Comparison of ENCODE assay signal across 21 cellular contexts in the genomic region with DNA sequence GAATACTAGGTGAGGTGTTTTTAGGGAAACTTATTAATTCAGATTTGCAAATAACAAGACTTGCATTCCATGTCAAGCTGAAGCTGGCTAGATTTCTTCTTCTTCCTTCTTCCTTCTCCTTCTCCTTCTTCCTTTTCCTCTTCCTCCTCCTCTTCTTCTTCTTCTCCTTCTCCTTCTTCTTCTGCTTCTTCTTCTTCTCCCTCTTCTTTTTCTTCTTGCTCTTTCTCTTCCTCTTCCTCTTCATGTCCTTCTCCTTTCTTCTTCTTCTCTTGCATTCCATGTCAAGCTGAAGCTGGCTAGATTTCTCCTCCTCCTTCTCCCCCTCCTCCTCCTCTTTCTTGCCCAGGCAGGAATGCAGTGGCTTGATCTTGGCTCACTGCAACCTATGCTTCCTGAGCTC.
DNase-seq lines count a peak whose midpoint lies in the region; ATAC-seq, FAIRE-seq and TF ChIP-seq lines count a peak whose summit lies in the region.
"Had no signal": no experiment of that assay in that cellular context is flagged by ENCODE, and none has a peak within 500 bp of the region (broad histone marks: within the 10 kb centered on the region; RNA-seq: fewer than 3 reads in every experiment).

No MANE protein-coding gene starts in this region.

- H3K27me3 ChIP-seq in HepG2 (ENCODE audit: control insufficient read depth in 1 of 2, insufficient read depth in 2 of 2, low read length in 2 of 2) (no peaks in the 10 kb centered on the region), right lobe of liver (no peaks in the 10 kb centered on the region), GM12878 (replicated peaks in 1 of 2; ENCODE audit: control insufficient read depth in 2 of 2, insufficient read depth in 2 of 2, low read length in 1 of 2) (no peaks in the 10 kb centered on the region)
- H3K27me3 ChIP-seq: BLaER1 had no signal

- H4K20me1 ChIP-seq in HepG2 (ENCODE audit: insufficient read depth, low read length) (no peaks in the 10 kb centered on the region), GM12878 (ENCODE audit: control insufficient read depth, insufficient read depth) (no peaks in the 10 kb centered on the region)
- H4K20me1 ChIP-seq: BLaER1 had no signal

- BruUV-seq in HepG2 (replicated peaks; lab: Mats Ljungman, UMichigan), result no TSS peak
- no TSS peak for BruUV-seq in GM12878 (replicated peaks; lab: Mats Ljungman, UMichigan)

- CTCF ChIA-PET in HepG2 (lab: Yijun Ruan, JAX; ENCODE audit: low intra/inter-chr PET ratio, low total read pairs), result no interaction called here
- CTCF ChIA-PET in GM12878 (lab: Yijun Ruan, JAX), result no interaction called here

- ATAC-seq in HepG2 (no peak), right lobe of liver (no peak), GM12878 (no peak)
- ATAC-seq: CD8-positive, alpha-beta T cell; GM23338; HCT116 had no signal

- no peak overlapping the region for H3K4me2 ChIP-seq in HepG2 (ENCODE audit: low read depth, low read length)
- H3K4me2 ChIP-seq in GM12878 (ENCODE audit: control insufficient read depth, insufficient read depth), result no peak overlapping the region
- H3K4me2 ChIP-seq: BLaER1, GM23338 had no signal

- H3K36me3 ChIP-seq in HepG2 (replicated peaks in 1 of 2; ENCODE audit: control insufficient read depth in 1 of 2, insufficient read depth in 2 of 2, low read length in 2 of 2), result no peaks in the 10 kb centered on the region
- H3K36me3 ChIP-seq in right lobe of liver, result no peaks in the 10 kb centered on the region
- H3K36me3 ChIP-seq in GM12878 (ENCODE audit: control insufficient read depth in 2 of 2, insufficient read depth in 2 of 2, low read length in 1 of 2), result no peaks in the 10 kb centered on the region
- H3K36me3 ChIP-seq: BLaER1 had no signal

- in situ Hi-C loops in HepG2 (cut with HindIII; ENCODE audit: extremely low pct_ligation_motif_present, low pct_unique_long_range_greater_than_20kb) (no loop called here), GM12878 (cut with MboI) (no loop called here)

- TF ChIP-seq EP300 in HepG2 (IDR thresholded peaks at IDR 0.05; ENCODE audit: low read depth in 2 of 2, low read length in 2 of 2) (no peak), HepG2 (CRISPR knock-in tag; IDR thresholded peaks at IDR 0.05; ENCODE audit: borderline replicate concordance) (no peak), GM12878 (IDR thresholded peaks at IDR 0.05; ENCODE audit: borderline replicate concordance in 1 of 2, control insufficient read depth in 1 of 2, low read depth in 2 of 2, low read length in 2 of 2) (no peak)

- H3K4me1 ChIP-seq in HepG2 (ENCODE audit: insufficient read depth, low read length), result no peaks in the 10 kb centered on the region
- no peaks in the 10 kb centered on the region for H3K4me1 ChIP-seq in right lobe of liver
- no peaks in the 10 kb centered on the region for H3K4me1 ChIP-seq in GM12878 (ENCODE audit: control insufficient read depth, insufficient read depth, low read length)
- H3K4me1 ChIP-seq: BLaER1, Caco-2 had no signal

- POLR2A ChIA-PET in HepG2 (lab: Yijun Ruan, JAX) (no interaction called here), GM12878 (lab: Charles Lee) (no interaction called here)

- H3K27ac ChIP-seq in HepG2 (ENCODE audit: extremely low read length, insufficient read depth, low read length) (no peak overlapping the region), right lobe of liver (no peak overlapping the region), GM12878 (ENCODE audit: control insufficient read depth, insufficient read depth) (no peak overlapping the region)
- H3K27ac ChIP-seq: BLaER1, C4-2B had no signal

- SMC1A ChIA-PET in GM12878 (lab: Charles Lee; ENCODE audit: uncharacterized antibody, unreplicated experiment), result no interaction called here

- FAIRE-seq in HepG2 (lab: Jason Lieb, UNC) (no peak), GM12878 (lab: Jason Lieb, UNC) (no peak)
- FAIRE-seq: GM12892 had no signal

- no peak for TF ChIP-seq POLR2A in HepG2 (IDR thresholded peaks at IDR 0.05; ENCODE audit: insufficient read depth in 1 of 2, low read depth in 2 of 2, low read length in 2 of 2)
- TF ChIP-seq POLR2A in right lobe of liver (IDR thresholded peaks at IDR 0.05), result no peak
- no peak for TF ChIP-seq POLR2A in GM12878 (IDR thresholded peaks at IDR 0.05; ENCODE audit: low read depth, low read length)

- H3K4me3 ChIP-seq in HepG2 (replicated peaks in 1 of 3; ENCODE audit: insufficient read depth in 1 of 3, low read depth in 2 of 3, low read length in 3 of 3), result no peak overlapping the region
- H3K4me3 ChIP-seq in right lobe of liver, result no peak overlapping the region
- H3K4me3 ChIP-seq in GM12878, result no peak overlapping the region
- no peak overlapping the region for H3K4me3 ChIP-seq in fibroblast of pulmonary artery (replicated peaks; ENCODE audit: low read depth, low read length)
- H3K4me3 ChIP-seq: BLaER1, GM23338 had no signal

- DNase-seq in HepG2 (ENCODE audit: low spot score), result no peak
- DNase-seq in right lobe of liver, result no peak
- DNase-seq in EL, result peak; percentile 4
- no peak for DNase-seq in GM12878 (ENCODE audit: low read depth, low spot score)
- DNase-seq in fibroblast of pulmonary artery (ENCODE audit: low read depth), result peak; percentile 14
- DNase-seq in GM19238 (ENCODE audit: insufficient read length, low spot score), result no peak
- DNase-seq in NCI-H1105 (lab: John Stamatoyannopoulos, UW), result no peak
- no peak for DNase-seq in stimulated activated CD8-positive, alpha-beta memory T cell treated with anti-CD3 and anti-CD28 coated beads, Interleukin-4, amount 100 ng/mL, for 48 hours
- DNase-seq: Caco-2; CD4-positive, CD25-positive, alpha-beta regulatory T cell; CD8-positive, alpha-beta T cell; DMS153; DND-41; GF-D8; H9; HFFc6 had no signal

- H3K9me3 ChIP-seq in HepG2 (ENCODE audit: low read length), result peaks cover 91% of the 10 kb centered on the region
- H3K9me3 ChIP-seq in right lobe of liver, result no peaks in the 10 kb centered on the region
- H3K9me3 ChIP-seq in GM12878 (replicated peaks; ENCODE audit: control insufficient read depth, insufficient read depth, low read length), result no peaks in the 10 kb centered on the region; the same call in 2 of the 3 replicates
- H3K9me3 ChIP-seq: BLaER1, Caco-2 had no signal

- H3K79me2 ChIP-seq in HepG2 (ENCODE audit: insufficient read depth, low read length), result no peaks in the 10 kb centered on the region
- H3K79me2 ChIP-seq in GM12878 (ENCODE audit: control insufficient read depth, insufficient read depth, low read length), result no peaks in the 10 kb centered on the region

- no peak overlapping the region for H2AFZ ChIP-seq in HepG2 (ENCODE audit: low read length)
- H2AFZ ChIP-seq in GM12878 (ENCODE audit: control insufficient read depth, low read depth, low read length), result no peak overlapping the region
- H2AFZ ChIP-seq: GM23338 had no signal

- H3K9ac ChIP-seq in HepG2 (ENCODE audit: insufficient read depth, low read depth, low read length) (no peak overlapping the region), GM12878 (ENCODE audit: control insufficient read depth, insufficient read depth, low read length) (no peak overlapping the region)
- H3K9ac ChIP-seq: BLaER1 had no signal

- no peak for TF ChIP-seq CTCF in HepG2 (CRISPR knock-in tag; IDR thresholded peaks at IDR 0.05)
- no peak for TF ChIP-seq CTCF in right lobe of liver (IDR thresholded peaks at IDR 0.05)
- no peak for TF ChIP-seq CTCF in GM12878 (IDR thresholded peaks at IDR 0.05 in 2 of 3, conservative IDR thresholded peaks at IDR 0.05 in 1 of 3; ENCODE audit: control insufficient read depth in 2 of 3, extremely low read depth in 1 of 3, insufficient read depth in 1 of 3, low read depth in 3 of 3, low read length in 3 of 3)
- no peak for TF ChIP-seq CTCF in fibroblast of pulmonary artery (IDR thresholded peaks at IDR 0.05; ENCODE audit: low read length, missing control alignments)

- intact Hi-C loops in HepG2 (cut with micrococcal nuclease; ENCODE audit: unreplicated experiment), result no loop called here
- intact Hi-C loops in right lobe of liver (cut with DNase I), result no loop called here
- intact Hi-C loops in GM12878 (cut with micrococcal nuclease; ENCODE audit: unreplicated experiment), result no loop called here

- RAD21 ChIA-PET in GM12878 (lab: Charles Lee; ENCODE audit: unreplicated experiment), result no interaction called here

- TF ChIP-seq RAD21 in HepG2 (CRISPR knock-in tag; IDR thresholded peaks at IDR 0.05) (no peak), GM12878 (IDR thresholded peaks at IDR 0.05; ENCODE audit: insufficient read depth, low read depth, low read length) (no peak)

TF ChIP-seq in HepG2, 621 proteins besides CTCF, POLR2A, EP300 and RAD21 (continues in another document):
- no peak for TF ChIP-seq ZNF550 (CRISPR knock-in tag; IDR thresholded peaks at IDR 0.05; ENCODE audit: borderline replicate concordance)
- no peak for TF ChIP-seq CHCHD3 (CRISPR knock-in tag; IDR thresholded peaks at IDR 0.05)
- TF ChIP-seq RAD51 (IDR thresholded peaks at IDR 0.05; ENCODE audit: borderline replicate concordance), result peak; percentile 24; the same call in 1 of the 2 replicates
- peak; percentile 50; the same call in 1 of the 2 replicates for TF ChIP-seq FOXP1 (IDR thresholded peaks at IDR 0.05)
- no peak for TF ChIP-seq FOXP1 (CRISPR knock-in tag; IDR thresholded peaks at IDR 0.05)
- TF ChIP-seq RNF2 (conservative IDR thresholded peaks at IDR 0.05; ENCODE audit: low read depth), result no peak
- no peak for TF ChIP-seq ZNF883 (CRISPR knock-in tag; IDR thresholded peaks at IDR 0.05; ENCODE audit: not compliant biosample characterization)
- TF ChIP-seq NBN (conservative IDR thresholded peaks at IDR 0.05), result peak; percentile 50; the same call in 1 of the 2 replicates

TF ChIP-seq in GM12878, 131 proteins besides CTCF, POLR2A, EP300 and RAD21:
- TF ChIP-seq ESRRA (IDR thresholded peaks at IDR 0.05; ENCODE audit: low read length) (no peak), FOXK2 (IDR thresholded peaks at IDR 0.05) (0 out of 2 replicates have a peak, but pooled peaks have one; percentile 31), JUND (IDR thresholded peaks at IDR 0.05; ENCODE audit: low read depth, low read length) (no peak), HDAC2 (IDR thresholded peaks at IDR 0.05) (no peak), HCFC1 (IDR thresholded peaks at IDR 0.05; ENCODE audit: low read length) (no peak)
- TF ChIP-seq, protein P1, sequence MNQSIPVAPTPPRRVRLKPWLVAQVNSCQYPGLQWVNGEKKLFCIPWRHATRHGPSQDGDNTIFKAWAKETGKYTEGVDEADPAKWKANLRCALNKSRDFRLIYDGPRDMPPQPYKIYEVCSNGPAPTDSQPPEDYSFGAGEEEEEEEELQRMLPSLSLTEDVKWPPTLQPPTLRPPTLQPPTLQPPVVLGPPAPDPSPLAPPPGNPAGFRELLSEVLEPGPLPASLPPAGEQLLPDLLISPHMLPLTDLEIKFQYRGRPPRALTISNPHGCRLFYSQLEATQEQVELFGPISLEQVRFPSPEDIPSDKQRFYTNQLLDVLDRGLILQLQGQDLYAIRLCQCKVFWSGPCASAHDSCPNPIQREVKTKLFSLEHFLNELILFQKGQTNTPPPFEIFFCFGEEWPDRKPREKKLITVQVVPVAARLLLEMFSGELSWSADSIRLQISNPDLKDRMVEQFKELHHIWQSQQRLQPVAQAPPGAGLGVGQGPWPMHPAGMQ (IDR thresholded peaks at IDR 0.05; ENCODE audit: borderline replicate concordance), result 0 out of 2 replicates have a peak, but pooled peaks have one; percentile 27
TF ChIP-seq in GM12878: peak in this region for 2.

Comparison
In these comparisons a context has a peak if more than half of its experiments do, and no peak if none do; other contexts are left out.
1. DNase-seq: peak in EL (single experiment) and fibroblast of pulmonary artery (single experiment); none in HepG2 (single experiment), right lobe of liver (0 of 3), GM12878 (single experiment), GM19238 (single experiment), NCI-H1105 (single experiment) and stimulated activated CD8-positive, alpha-beta memory T cell treated with anti-CD3 and anti-CD28 coated beads, Interleukin-4, amount 100 ng/mL, for 48 hours (single experiment).
2. Of the 75 proteins assayed by ChIP-seq in both HepG2 and GM12878: peak only in HepG2: IKZF1, NBN and RAD51; only in GM12878: FOXK2; in both: none; in neither: 70; mixed calls (peak in some experiments, not most) for 1.